ENCODE assay signal across 1 cellular context in the genomic region with DNA sequence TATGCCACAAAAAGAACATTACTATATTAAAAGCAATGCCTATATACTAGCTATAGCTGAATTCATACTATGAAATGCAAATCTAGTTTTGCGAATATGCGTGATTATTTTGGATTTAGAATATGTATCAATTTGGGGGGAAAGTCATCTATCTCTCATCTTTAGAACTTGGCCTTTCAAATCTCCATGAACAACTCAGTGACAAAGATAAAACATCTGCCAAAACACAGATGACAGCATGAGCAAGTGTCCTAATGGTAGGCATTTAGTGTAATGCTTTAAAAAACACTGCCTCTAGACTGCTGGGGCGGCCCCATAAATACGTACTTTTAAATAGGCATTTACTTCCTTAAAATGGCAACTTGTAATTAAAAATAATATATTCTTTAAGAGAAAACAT.
TF ChIP-seq lines count a peak whose summit lies in the region.

No MANE protein-coding gene starts in this region.

TF ChIP-seq in GM12878, 131 proteins besides CTCF, POLR2A, EP300 and RAD21:
- TF ChIP-seq, protein P1, sequence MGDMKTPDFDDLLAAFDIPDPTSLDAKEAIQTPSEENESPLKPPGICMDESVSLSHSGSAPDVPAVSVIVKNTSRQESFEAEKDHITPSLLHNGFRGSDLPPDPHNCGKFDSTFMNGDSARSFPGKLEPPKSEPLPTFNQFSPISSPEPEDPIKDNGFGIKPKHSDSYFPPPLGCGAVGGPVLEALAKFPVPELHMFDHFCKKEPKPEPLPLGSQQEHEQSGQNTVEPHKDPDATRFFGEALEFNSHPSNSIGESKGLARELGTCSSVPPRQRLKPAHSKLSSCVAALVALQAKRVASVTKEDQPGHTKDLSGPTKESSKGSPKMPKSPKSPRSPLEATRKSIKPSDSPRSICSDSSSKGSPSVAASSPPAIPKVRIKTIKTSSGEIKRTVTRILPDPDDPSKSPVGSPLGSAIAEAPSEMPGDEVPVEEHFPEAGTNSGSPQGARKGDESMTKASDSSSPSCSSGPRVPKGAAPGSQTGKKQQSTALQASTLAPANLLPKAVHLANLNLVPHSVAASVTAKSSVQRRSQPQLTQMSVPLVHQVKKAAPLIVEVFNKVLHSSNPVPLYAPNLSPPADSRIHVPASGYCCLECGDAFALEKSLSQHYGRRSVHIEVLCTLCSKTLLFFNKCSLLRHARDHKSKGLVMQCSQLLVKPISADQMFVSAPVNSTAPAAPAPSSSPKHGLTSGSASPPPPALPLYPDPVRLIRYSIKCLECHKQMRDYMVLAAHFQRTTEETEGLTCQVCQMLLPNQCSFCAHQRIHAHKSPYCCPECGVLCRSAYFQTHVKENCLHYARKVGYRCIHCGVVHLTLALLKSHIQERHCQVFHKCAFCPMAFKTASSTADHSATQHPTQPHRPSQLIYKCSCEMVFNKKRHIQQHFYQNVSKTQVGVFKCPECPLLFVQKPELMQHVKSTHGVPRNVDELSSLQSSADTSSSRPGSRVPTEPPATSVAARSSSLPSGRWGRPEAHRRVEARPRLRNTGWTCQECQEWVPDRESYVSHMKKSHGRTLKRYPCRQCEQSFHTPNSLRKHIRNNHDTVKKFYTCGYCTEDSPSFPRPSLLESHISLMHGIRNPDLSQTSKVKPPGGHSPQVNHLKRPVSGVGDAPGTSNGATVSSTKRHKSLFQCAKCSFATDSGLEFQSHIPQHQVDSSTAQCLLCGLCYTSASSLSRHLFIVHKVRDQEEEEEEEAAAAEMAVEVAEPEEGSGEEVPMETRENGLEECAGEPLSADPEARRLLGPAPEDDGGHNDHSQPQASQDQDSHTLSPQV (IDR thresholded peaks at IDR 0.05): no peak
- TF ChIP-seq RUNX3 (IDR thresholded peaks at IDR 0.05; ENCODE audit: low read length): no peak
- no peak for TF ChIP-seq CEBPB (IDR thresholded peaks at IDR 0.05; ENCODE audit: borderline replicate concordance in 1 of 2, low read depth in 2 of 2, low read length in 2 of 2)
- TF ChIP-seq, protein P2, sequence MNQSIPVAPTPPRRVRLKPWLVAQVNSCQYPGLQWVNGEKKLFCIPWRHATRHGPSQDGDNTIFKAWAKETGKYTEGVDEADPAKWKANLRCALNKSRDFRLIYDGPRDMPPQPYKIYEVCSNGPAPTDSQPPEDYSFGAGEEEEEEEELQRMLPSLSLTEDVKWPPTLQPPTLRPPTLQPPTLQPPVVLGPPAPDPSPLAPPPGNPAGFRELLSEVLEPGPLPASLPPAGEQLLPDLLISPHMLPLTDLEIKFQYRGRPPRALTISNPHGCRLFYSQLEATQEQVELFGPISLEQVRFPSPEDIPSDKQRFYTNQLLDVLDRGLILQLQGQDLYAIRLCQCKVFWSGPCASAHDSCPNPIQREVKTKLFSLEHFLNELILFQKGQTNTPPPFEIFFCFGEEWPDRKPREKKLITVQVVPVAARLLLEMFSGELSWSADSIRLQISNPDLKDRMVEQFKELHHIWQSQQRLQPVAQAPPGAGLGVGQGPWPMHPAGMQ (IDR thresholded peaks at IDR 0.05; ENCODE audit: borderline replicate concordance): no peak
- no peak for TF ChIP-seq CREB1 (IDR thresholded peaks at IDR 0.05; ENCODE audit: low read depth)
- no peak for TF ChIP-seq BRCA1 (IDR thresholded peaks at IDR 0.05; ENCODE audit: low read depth, low read length)
- TF ChIP-seq, protein P3, sequence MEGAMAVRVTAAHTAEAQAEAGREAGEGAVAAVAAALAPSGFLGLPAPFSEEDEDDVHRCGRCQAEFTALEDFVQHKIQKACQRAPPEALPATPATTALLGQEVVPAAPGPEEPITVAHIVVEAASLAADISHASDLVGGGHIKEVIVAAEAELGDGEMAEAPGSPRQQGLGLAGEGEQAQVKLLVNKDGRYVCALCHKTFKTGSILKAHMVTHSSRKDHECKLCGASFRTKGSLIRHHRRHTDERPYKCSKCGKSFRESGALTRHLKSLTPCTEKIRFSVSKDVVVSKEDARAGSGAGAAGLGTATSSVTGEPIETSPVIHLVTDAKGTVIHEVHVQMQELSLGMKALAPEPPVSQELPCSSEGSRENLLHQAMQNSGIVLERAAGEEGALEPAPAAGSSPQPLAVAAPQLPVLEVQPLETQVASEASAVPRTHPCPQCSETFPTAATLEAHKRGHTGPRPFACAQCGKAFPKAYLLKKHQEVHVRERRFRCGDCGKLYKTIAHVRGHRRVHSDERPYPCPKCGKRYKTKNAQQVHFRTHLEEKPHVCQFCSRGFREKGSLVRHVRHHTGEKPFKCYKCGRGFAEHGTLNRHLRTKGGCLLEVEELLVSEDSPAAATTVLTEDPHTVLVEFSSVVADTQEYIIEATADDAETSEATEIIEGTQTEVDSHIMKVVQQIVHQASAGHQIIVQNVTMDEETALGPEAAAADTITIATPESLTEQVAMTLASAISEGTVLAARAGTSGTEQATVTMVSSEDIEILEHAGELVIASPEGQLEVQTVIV (IDR thresholded peaks at IDR 0.05; ENCODE audit: borderline replicate concordance, partially characterized antibody): no peak
- TF ChIP-seq, protein P4, sequence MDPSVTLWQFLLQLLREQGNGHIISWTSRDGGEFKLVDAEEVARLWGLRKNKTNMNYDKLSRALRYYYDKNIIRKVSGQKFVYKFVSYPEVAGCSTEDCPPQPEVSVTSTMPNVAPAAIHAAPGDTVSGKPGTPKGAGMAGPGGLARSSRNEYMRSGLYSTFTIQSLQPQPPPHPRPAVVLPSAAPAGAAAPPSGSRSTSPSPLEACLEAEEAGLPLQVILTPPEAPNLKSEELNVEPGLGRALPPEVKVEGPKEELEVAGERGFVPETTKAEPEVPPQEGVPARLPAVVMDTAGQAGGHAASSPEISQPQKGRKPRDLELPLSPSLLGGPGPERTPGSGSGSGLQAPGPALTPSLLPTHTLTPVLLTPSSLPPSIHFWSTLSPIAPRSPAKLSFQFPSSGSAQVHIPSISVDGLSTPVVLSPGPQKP (IDR thresholded peaks at IDR 0.05; ENCODE audit: low read depth, low read length): no peak
- no peak for TF ChIP-seq FOS (IDR thresholded peaks at IDR 0.05; ENCODE audit: borderline replicate concordance, extremely low read depth, insufficient read length)
- TF ChIP-seq, protein P5, sequence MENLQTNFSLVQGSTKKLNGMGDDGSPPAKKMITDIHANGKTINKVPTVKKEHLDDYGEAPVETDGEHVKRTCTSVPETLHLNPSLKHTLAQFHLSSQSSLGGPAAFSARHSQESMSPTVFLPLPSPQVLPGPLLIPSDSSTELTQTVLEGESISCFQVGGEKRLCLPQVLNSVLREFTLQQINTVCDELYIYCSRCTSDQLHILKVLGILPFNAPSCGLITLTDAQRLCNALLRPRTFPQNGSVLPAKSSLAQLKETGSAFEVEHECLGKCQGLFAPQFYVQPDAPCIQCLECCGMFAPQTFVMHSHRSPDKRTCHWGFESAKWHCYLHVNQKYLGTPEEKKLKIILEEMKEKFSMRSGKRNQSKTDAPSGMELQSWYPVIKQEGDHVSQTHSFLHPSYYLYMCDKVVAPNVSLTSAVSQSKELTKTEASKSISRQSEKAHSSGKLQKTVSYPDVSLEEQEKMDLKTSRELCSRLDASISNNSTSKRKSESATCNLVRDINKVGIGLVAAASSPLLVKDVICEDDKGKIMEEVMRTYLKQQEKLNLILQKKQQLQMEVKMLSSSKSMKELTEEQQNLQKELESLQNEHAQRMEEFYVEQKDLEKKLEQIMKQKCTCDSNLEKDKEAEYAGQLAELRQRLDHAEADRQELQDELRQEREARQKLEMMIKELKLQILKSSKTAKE (IDR thresholded peaks at IDR 0.05; ENCODE audit: low read depth, poor library complexity, severe bottlenecking): no peak
- TF ChIP-seq DPF2 (IDR thresholded peaks at IDR 0.05): no peak
